9 cellular contexts compared by ENCODE assay signal in genomic region chr1:156360534-156360933, GRCh38. TPM values are rescaled to one million over a fixed set of nuclear protein-coding genes. Genes with fewer than 3 reads are reported as not detected.
"Had no signal": no experiment of that assay in that cellular context is flagged by ENCODE, and none has a peak within 500 bp of the region (broad histone marks: within the 10 kb centered on the region; RNA-seq: fewer than 3 reads in every experiment).

No MANE protein-coding gene starts in this region.

- DNase-seq: KG1 had no signal

- H2AFZ ChIP-seq: GM23248 had no signal

- H3K4me3 ChIP-seq: GM23248, K562 had no signal

- H3K4me3 Mint-ChIP-seq: H9 had no signal

- FAIRE-seq: H1, H54, K562 had no signal

- H3K27ac ChIP-seq: GM23248, HL-60 had no signal

RNA-seq across cellular contexts. Expression of gene RHBG, which starts 8.5 kb away (rescaled TPM):
- total RNA-seq: GM23248, HT1080, IMR-90, K562 had no signal
- polyA plus RNA-seq: GM23248, IMR-90, K562 had no signal

RNA-seq across cellular contexts. Expression of gene TSACC, which starts 22.2 kb away (rescaled TPM):
- total RNA-seq: GM23248, IMR-90 had no signal
